1 cellular context compared by ENCODE assay signal in the genomic region with DNA sequence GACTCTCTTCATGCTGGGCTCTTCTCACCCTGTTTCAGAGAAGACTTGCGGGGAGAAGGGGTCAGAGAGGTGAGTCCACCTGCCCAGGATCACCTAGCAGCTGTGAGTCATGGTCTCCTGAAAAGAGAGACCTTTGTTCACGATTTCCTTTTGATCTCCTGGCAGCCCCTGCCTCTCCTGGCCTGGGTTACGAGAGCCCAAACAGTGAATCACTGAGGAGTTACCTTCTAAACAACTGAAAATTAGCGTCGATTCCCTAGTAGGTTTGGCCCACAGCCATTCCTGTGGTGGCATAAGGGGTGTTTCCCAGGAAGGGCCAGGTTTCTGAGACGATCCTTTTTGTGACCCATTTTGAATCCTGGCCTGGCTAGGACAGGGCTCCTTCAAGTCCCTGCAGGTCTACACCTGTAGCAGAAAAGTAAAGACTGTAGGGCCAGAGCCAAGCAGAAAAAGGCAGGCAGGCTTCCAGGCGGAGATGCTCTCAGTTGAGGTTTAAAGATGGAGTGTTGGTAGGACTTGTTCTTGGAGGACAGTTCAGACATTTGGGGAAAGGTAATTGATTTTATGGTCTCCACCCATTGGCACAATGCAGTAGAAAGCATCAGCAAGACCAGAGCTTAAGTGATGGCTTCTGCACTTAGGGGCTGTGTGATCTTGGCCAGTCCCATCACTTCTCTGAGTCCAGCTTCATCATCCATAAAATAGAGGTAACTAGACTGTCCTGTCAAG.
A peak's percentile ranks its signal among the peaks of the same experiment; 100 is the strongest.
TF ChIP-seq lines count a peak whose summit lies in the region.

No MANE protein-coding gene starts in this region.

TF ChIP-seq in HepG2, 621 proteins besides CTCF, POLR2A, EP300 and RAD21 (continued from another document and continues in another):
- TF ChIP-seq, protein P1, sequence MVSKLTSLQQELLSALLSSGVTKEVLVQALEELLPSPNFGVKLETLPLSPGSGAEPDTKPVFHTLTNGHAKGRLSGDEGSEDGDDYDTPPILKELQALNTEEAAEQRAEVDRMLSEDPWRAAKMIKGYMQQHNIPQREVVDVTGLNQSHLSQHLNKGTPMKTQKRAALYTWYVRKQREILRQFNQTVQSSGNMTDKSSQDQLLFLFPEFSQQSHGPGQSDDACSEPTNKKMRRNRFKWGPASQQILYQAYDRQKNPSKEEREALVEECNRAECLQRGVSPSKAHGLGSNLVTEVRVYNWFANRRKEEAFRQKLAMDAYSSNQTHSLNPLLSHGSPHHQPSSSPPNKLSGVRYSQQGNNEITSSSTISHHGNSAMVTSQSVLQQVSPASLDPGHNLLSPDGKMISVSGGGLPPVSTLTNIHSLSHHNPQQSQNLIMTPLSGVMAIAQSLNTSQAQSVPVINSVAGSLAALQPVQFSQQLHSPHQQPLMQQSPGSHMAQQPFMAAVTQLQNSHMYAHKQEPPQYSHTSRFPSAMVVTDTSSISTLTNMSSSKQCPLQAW (CRISPR knock-in tag; IDR thresholded peaks at IDR 0.05), result peak; percentile 77
- TF ChIP-seq CBX5 (CRISPR knock-in tag; IDR thresholded peaks at IDR 0.05; ENCODE audit: borderline replicate concordance), result no peak; the same call in 1 of the 2 replicates
- TF ChIP-seq RAD51 (IDR thresholded peaks at IDR 0.05; ENCODE audit: borderline replicate concordance), result no peak
- no peak for TF ChIP-seq HOXA9 (CRISPR knock-in tag; IDR thresholded peaks at IDR 0.05; ENCODE audit: borderline replicate concordance)
- TF ChIP-seq ZNF747 (CRISPR knock-in tag; IDR thresholded peaks at IDR 0.05; ENCODE audit: borderline replicate concordance), result peak; percentile 67; the same call in 1 of the 2 replicates
- peak; percentile 93 for TF ChIP-seq RXRB (CRISPR knock-in tag; IDR thresholded peaks at IDR 0.05; ENCODE audit: borderline replicate concordance)
- no peak for TF ChIP-seq ZNF556 (CRISPR knock-in tag; IDR thresholded peaks at IDR 0.05; ENCODE audit: borderline replicate concordance)
- TF ChIP-seq ZSCAN30 (CRISPR knock-in tag; IDR thresholded peaks at IDR 0.05), result no peak
- TF ChIP-seq ZNF543 (CRISPR knock-in tag; IDR thresholded peaks at IDR 0.05), result 0 out of 2 replicates have a peak, but pooled peaks have one; percentile 44
- TF ChIP-seq HDAC2 (CRISPR knock-in tag; IDR thresholded peaks at IDR 0.05), result peak; percentile 85
- peak; percentile 81 for TF ChIP-seq NFIC (IDR thresholded peaks at IDR 0.05; ENCODE audit: low read length)
- no peak for TF ChIP-seq SATB2 (CRISPR knock-in tag; IDR thresholded peaks at IDR 0.05)
- TF ChIP-seq NCOA2 (CRISPR knock-in tag; IDR thresholded peaks at IDR 0.05), result peak; percentile 90
- TF ChIP-seq MED1 (CRISPR knock-in tag; IDR thresholded peaks at IDR 0.05), result peak; percentile 94
- TF ChIP-seq ZNF674 (CRISPR knock-in tag; IDR thresholded peaks at IDR 0.05; ENCODE audit: low read depth), result no peak
- no peak for TF ChIP-seq EHMT2 (IDR thresholded peaks at IDR 0.05; ENCODE audit: borderline replicate concordance, low read depth, low read length)
- TF ChIP-seq ZNF460 (CRISPR knock-in tag; IDR thresholded peaks at IDR 0.05; ENCODE audit: borderline replicate concordance), result no peak
- TF ChIP-seq ATM (IDR thresholded peaks at IDR 0.05; ENCODE audit: borderline replicate concordance), result no peak
- 0 out of 2 replicates have a peak, but pooled peaks have one; percentile 26 for TF ChIP-seq ARNTL (CRISPR knock-in tag; IDR thresholded peaks at IDR 0.05)
- TF ChIP-seq HOXA3 (CRISPR knock-in tag; IDR thresholded peaks at IDR 0.05), result peak; percentile 53; the same call in 1 of the 2 replicates
- TF ChIP-seq POLR2G (IDR thresholded peaks at IDR 0.05; ENCODE audit: low read depth, low read length), result peak; percentile 60
- no peak for TF ChIP-seq SRSF4 (IDR thresholded peaks at IDR 0.05; ENCODE audit: low read depth, low read length, poor library complexity, severe bottlenecking)
- peak; percentile 63; the same call in 1 of the 2 replicates for TF ChIP-seq TCF7L2 (IDR thresholded peaks at IDR 0.05; ENCODE audit: low read depth, low read length)
- peak; percentile 94; the same call in 1 of the 2 replicates for TF ChIP-seq JUNB (CRISPR knock-in tag; IDR thresholded peaks at IDR 0.05; ENCODE audit: borderline replicate concordance)
- TF ChIP-seq RNF219 (CRISPR knock-in tag; IDR thresholded peaks at IDR 0.05), result 0 out of 2 replicates have a peak, but pooled peaks have one; percentile 50
- TF ChIP-seq ZNF3 (CRISPR knock-in tag; IDR thresholded peaks at IDR 0.05), result no peak
- peak; percentile 44; the same call in 1 of the 2 replicates for TF ChIP-seq NCOR1 (IDR thresholded peaks at IDR 0.05; ENCODE audit: borderline replicate concordance, low read length)
- no peak for TF ChIP-seq BATF2 (CRISPR knock-in tag; IDR thresholded peaks at IDR 0.05)
- peak; percentile 67; the same call in 1 of the 2 replicates for TF ChIP-seq ZNF331 (CRISPR knock-in tag; IDR thresholded peaks at IDR 0.05)
- TF ChIP-seq ZMYM2 (CRISPR knock-in tag; IDR thresholded peaks at IDR 0.05), result no peak
- peak; percentile 76 for TF ChIP-seq TEAD3 (CRISPR knock-in tag; optimal IDR thresholded peaks at IDR 0.05; ENCODE audit: borderline replicate concordance)
- TF ChIP-seq, protein P2, sequence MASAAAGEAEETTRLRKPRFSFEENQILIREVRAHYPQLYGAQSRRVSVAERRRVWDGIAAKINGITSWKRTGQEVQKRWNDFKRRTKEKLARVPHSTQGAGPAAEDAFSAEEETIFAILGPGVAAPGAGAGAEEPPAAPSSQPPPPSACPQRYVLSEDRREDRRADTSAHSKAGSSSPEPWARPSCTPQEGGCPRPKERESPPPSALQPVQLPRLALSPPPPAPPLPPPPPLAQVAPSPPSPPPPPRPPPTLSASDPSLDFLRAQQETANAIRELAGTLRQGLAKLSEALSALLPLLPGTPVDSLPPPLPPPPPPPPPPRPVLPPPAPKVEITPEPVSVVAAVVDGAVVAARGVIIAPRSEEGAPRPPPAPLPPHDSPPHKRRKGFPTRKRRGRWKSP (CRISPR knock-in tag; IDR thresholded peaks at IDR 0.05), result no peak
- TF ChIP-seq ZNF775 (CRISPR knock-in tag; IDR thresholded peaks at IDR 0.05; ENCODE audit: borderline replicate concordance), result no peak
- no peak for TF ChIP-seq SIN3B (IDR thresholded peaks at IDR 0.05; ENCODE audit: low read length)
- no peak for TF ChIP-seq ZNF232 (CRISPR knock-in tag; IDR thresholded peaks at IDR 0.05; ENCODE audit: borderline replicate concordance)
- TF ChIP-seq RFX1 (IDR thresholded peaks at IDR 0.05), result peak; percentile 18; the same call in 1 of the 2 replicates
- TF ChIP-seq ZNF382 (CRISPR knock-in tag; IDR thresholded peaks at IDR 0.05; ENCODE audit: borderline replicate concordance), result no peak
- TF ChIP-seq MTA1 (CRISPR knock-in tag; IDR thresholded peaks at IDR 0.05; ENCODE audit: borderline replicate concordance), result 0 out of 2 replicates have a peak, but pooled peaks have one; percentile 26
- TF ChIP-seq, protein P3, sequence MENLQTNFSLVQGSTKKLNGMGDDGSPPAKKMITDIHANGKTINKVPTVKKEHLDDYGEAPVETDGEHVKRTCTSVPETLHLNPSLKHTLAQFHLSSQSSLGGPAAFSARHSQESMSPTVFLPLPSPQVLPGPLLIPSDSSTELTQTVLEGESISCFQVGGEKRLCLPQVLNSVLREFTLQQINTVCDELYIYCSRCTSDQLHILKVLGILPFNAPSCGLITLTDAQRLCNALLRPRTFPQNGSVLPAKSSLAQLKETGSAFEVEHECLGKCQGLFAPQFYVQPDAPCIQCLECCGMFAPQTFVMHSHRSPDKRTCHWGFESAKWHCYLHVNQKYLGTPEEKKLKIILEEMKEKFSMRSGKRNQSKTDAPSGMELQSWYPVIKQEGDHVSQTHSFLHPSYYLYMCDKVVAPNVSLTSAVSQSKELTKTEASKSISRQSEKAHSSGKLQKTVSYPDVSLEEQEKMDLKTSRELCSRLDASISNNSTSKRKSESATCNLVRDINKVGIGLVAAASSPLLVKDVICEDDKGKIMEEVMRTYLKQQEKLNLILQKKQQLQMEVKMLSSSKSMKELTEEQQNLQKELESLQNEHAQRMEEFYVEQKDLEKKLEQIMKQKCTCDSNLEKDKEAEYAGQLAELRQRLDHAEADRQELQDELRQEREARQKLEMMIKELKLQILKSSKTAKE (CRISPR knock-in tag; IDR thresholded peaks at IDR 0.05; ENCODE audit: borderline replicate concordance), result peak; percentile 66; the same call in 1 of the 2 replicates
- TF ChIP-seq REST (IDR thresholded peaks at IDR 0.05; ENCODE audit: borderline replicate concordance in 1 of 2, low read depth in 1 of 2, low read length in 2 of 2), result peak in 1 of 2 experiments; percentile 47; a peak in 2 of 4 replicates
- TF ChIP-seq SIX4 (CRISPR knock-in tag; IDR thresholded peaks at IDR 0.05), result peak; percentile 77
- TF ChIP-seq SKI (IDR thresholded peaks at IDR 0.05; ENCODE audit: partially characterized antibody), result peak; percentile 14
- TF ChIP-seq CEBPG (CRISPR knock-in tag; IDR thresholded peaks at IDR 0.05), result peak; percentile 56
- TF ChIP-seq CBFB (CRISPR knock-in tag; IDR thresholded peaks at IDR 0.05), result 0 out of 2 replicates have a peak, but pooled peaks have one; percentile 20
- TF ChIP-seq, protein P4, sequence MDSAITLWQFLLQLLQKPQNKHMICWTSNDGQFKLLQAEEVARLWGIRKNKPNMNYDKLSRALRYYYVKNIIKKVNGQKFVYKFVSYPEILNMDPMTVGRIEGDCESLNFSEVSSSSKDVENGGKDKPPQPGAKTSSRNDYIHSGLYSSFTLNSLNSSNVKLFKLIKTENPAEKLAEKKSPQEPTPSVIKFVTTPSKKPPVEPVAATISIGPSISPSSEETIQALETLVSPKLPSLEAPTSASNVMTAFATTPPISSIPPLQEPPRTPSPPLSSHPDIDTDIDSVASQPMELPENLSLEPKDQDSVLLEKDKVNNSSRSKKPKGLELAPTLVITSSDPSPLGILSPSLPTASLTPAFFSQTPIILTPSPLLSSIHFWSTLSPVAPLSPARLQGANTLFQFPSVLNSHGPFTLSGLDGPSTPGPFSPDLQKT (CRISPR knock-in tag; IDR thresholded peaks at IDR 0.05; ENCODE audit: borderline replicate concordance), result no peak
- no peak for TF ChIP-seq KLF12 (CRISPR knock-in tag; IDR thresholded peaks at IDR 0.05; ENCODE audit: borderline replicate concordance)
- TF ChIP-seq ZNF710 (CRISPR knock-in tag; IDR thresholded peaks at IDR 0.05; ENCODE audit: borderline replicate concordance), result peak; percentile 45; the same call in 1 of the 2 replicates
